In the genomic region with DNA sequence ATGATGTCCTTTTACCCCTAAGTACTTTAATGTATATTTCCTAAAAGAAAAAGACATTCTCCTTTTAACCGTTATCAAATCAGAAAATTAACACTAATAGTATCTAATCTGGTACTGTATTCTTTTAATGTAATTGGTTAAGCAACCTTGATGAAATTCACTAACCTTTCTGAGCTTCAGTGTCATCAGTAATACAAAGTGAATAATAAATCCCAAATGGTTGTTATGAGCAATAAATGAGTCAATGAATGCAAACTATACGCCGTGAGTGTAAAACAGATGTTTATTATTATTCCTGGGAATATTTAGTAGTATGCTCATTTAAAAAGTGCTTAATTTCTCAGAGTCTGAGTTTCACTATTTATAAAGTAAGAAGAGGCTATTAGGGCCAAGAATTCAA, we compare ENCODE assay signal across 21 cellular contexts.
"Had no signal": no experiment of that assay in that cellular context is flagged by ENCODE, and none has a peak within 500 bp of the region (broad histone marks: within the 10 kb centered on the region; RNA-seq: fewer than 3 reads in every experiment).

No MANE protein-coding gene starts in this region.

- H3K9me3 Mint-ChIP-seq: activated CD4-positive, alpha-beta memory T cell treated with anti-CD3 and anti-CD28 coated beads, Interleukin-2, amount 10 ng/mL, durations not matched to agents 7 days and 5 days; activated T-helper 17 cell treated with anti-CD3 and anti-CD28 coated beads, Interleukin-2, amount 50 U/mL, for 72 hours; brain; effector memory CD8-positive, alpha-beta T cell; WTC11 had no signal

- H3K36me3 Mint-ChIP-seq: WTC11 had no signal

- H3K9me3 ChIP-seq: gastroesophageal sphincter, heart left ventricle, left lung, tibial artery had no signal

- H3K4me3 ChIP-seq: gastroesophageal sphincter, heart left ventricle, left lung, tibial artery had no signal

- H3K27ac ChIP-seq: gastroesophageal sphincter, heart left ventricle, left lung, tibial artery had no signal

- H3K4me3 Mint-ChIP-seq: activated CD4-positive, alpha-beta memory T cell treated with anti-CD3 and anti-CD28 coated beads, Interleukin-2, amount 10 ng/mL, durations not matched to agents 7 days and 5 days; activated CD8-positive, alpha-beta memory T cell treated with anti-CD3 and anti-CD28 coated beads, Interleukin-2, amount 10 ng/mL, durations not matched to agents 7 days and 5 days; activated T-helper 17 cell treated with anti-CD3 and anti-CD28 coated beads, Interleukin-2, amount 50 U/mL, for 72 hours; brain; effector memory CD8-positive, alpha-beta T cell; WTC11 had no signal

- ATAC-seq: activated CD8-positive, alpha-beta memory T cell treated with anti-CD3 and anti-CD28 coated beads, Interleukin-2, amount 10 ng/mL, durations not matched to agents 7 days and 5 days; activated T-helper 17 cell treated with anti-CD3 and anti-CD28 coated beads, Interleukin-2, amount 50 U/mL, for 72 hours; effector memory CD8-positive, alpha-beta T cell; gastroesophageal sphincter; heart left ventricle; left lung; WTC11 had no signal

- H3K4me1 Mint-ChIP-seq: activated CD8-positive, alpha-beta memory T cell treated with anti-CD3 and anti-CD28 coated beads, Interleukin-2, amount 10 ng/mL, durations not matched to agents 7 days and 5 days; activated T-helper 17 cell treated with anti-CD3 and anti-CD28 coated beads, Interleukin-2, amount 50 U/mL, for 72 hours; brain had no signal

- H3K27ac Mint-ChIP-seq: activated CD4-positive, alpha-beta memory T cell treated with anti-CD3 and anti-CD28 coated beads, Interleukin-2, amount 10 ng/mL, durations not matched to agents 7 days and 5 days; activated CD8-positive, alpha-beta memory T cell treated with anti-CD3 and anti-CD28 coated beads, Interleukin-2, amount 10 ng/mL, durations not matched to agents 7 days and 5 days; activated T-helper 17 cell treated with anti-CD3 and anti-CD28 coated beads, Interleukin-2, amount 50 U/mL, for 72 hours; brain; effector memory CD8-positive, alpha-beta T cell; WTC11 had no signal

- H3K4me1 ChIP-seq: gastroesophageal sphincter, heart left ventricle, left lung, tibial artery had no signal

- H3K27me3 ChIP-seq: gastroesophageal sphincter, heart left ventricle, left lung, tibial artery had no signal

- H3K27me3 Mint-ChIP-seq: activated CD4-positive, alpha-beta memory T cell treated with anti-CD3 and anti-CD28 coated beads, Interleukin-2, amount 10 ng/mL, durations not matched to agents 7 days and 5 days; activated CD8-positive, alpha-beta memory T cell treated with anti-CD3 and anti-CD28 coated beads, Interleukin-2, amount 10 ng/mL, durations not matched to agents 7 days and 5 days; activated T-helper 17 cell treated with anti-CD3 and anti-CD28 coated beads, Interleukin-2, amount 50 U/mL, for 72 hours; brain; effector memory CD8-positive, alpha-beta T cell had no signal

- DNase-seq: activated CD4-positive, alpha-beta memory T cell treated with anti-CD3 and anti-CD28 coated beads, Interleukin-2, amount 10 ng/mL, durations not matched to agents 7 days and 5 days; activated CD4-positive, alpha-beta T cell treated with anti-CD3 and anti-CD28 coated beads for 48 hours; activated CD8-positive, alpha-beta memory T cell treated with anti-CD3 and anti-CD28 coated beads, Interleukin-2, amount 10 ng/mL, durations not matched to agents 7 days and 5 days; activated naive CD4-positive, alpha-beta T cell; anterior cingulate cortex; caudate nucleus; effector memory CD8-positive, alpha-beta T cell; heart left ventricle; left lung; occipital lobe; retina; stimulated activated CD4-positive, alpha-beta T cell treated with anti-CD3 and anti-CD28 coated beads, Interleukin-1b, Interleukin-23, amount 100 ng/mL, for 48 hours; stimulated activated CD8-positive, alpha-beta memory T cell treated with anti-CD3 and anti-CD28 coated beads, Interleukin-4, amount 100 ng/mL, for 48 hours; stimulated activated naive CD4-positive, alpha-beta T cell treated with Interleukin-2 at 50 U/mL for 16 hours; substantia nigra; T-helper 2 cell; tibial artery had no signal
